7 cellular contexts compared by ENCODE assay signal in genomic region chr6:21987501-21987957, GRCh38.
DNase-seq lines count a peak whose midpoint lies in the region; ATAC-seq and TF ChIP-seq lines count a peak whose summit lies in the region.

No MANE protein-coding gene starts in this region.

- H3K4me1 ChIP-seq in liver (ENCODE audit: control insufficient read depth in 4 of 4, insufficient read depth in 4 of 4, low read length in 3 of 4) = no peaks in the 10 kb centered on the region
- H3K4me1 ChIP-seq in testis = peaks cover 7% of the 10 kb centered on the region
- H3K4me1 ChIP-seq in OCI-LY7 (ENCODE audit: insufficient read depth, low read length, poor library complexity, severe bottlenecking) = no peaks in the 10 kb centered on the region

- no peaks in the 10 kb centered on the region for H3K36me3 ChIP-seq in liver (ENCODE audit: control insufficient read depth in 4 of 4, insufficient read depth in 3 of 4, low read depth in 1 of 4, low read length in 3 of 4)
- no peaks in the 10 kb centered on the region for H3K36me3 ChIP-seq in testis (ENCODE audit: low read depth, missing control alignments)
- no peaks in the 10 kb centered on the region for H3K36me3 ChIP-seq in OCI-LY7 (ENCODE audit: insufficient read depth, low read length)

- TF ChIP-seq CTCF in liver (IDR thresholded peaks at IDR 0.05; ENCODE audit: low read depth, low read length, missing input control) (no peak), testis (IDR thresholded peaks at IDR 0.05) (no peak), OCI-LY7 (conservative IDR thresholded peaks at IDR 0.05; ENCODE audit: low read length) (no peak)

- no peaks in the 10 kb centered on the region for H4K20me1 ChIP-seq in OCI-LY7 (ENCODE audit: insufficient read depth, low read length)

- no peak for TF ChIP-seq POLR2A in testis (IDR thresholded peaks at IDR 0.05)

- DNase-seq in NOMO-1 (lab: John Stamatoyannopoulos, UW; ENCODE audit: unreplicated experiment in 2 of 2) (peak; percentile 46 to 66), caudate nucleus (lab: John Stamatoyannopoulos, UW) (peak in 7 of 61 donors; percentile 0 to 12 (median 6)), testis (peak; percentile 85), OCI-LY7 (ENCODE audit: low spot score) (no peak)

- intact Hi-C loops in testis (cut with DNase I; ENCODE audit: low total_unique reads) (no loop called here), OCI-LY7 (cut with micrococcal nuclease; ENCODE audit: unreplicated experiment) (no loop called here)

- no TSS peak for BruUV-seq in OCI-LY7 (replicated peaks; lab: Mats Ljungman, UMichigan)

- no peak overlapping the region for H2AFZ ChIP-seq in OCI-LY7 (ENCODE audit: low read length)

- CTCF ChIA-PET in OCI-LY7 (lab: Charles Lee; ENCODE audit: unreplicated experiment) = no interaction called here

- H3K9me2 ChIP-seq in OCI-LY7 (ENCODE audit: insufficient read depth, low read length) = no peaks in the 10 kb centered on the region

- TF ChIP-seq RAD21 in liver (IDR thresholded peaks at IDR 0.05) = peak; percentile 39 to 61

- H3K4me3 ChIP-seq in liver (ENCODE audit: low read depth in 1 of 3, low read length in 3 of 3) = no peak overlapping the region
- H3K4me3 ChIP-seq in testis = peak overlapping the region in 1 of 2 donors; percentile 18
- no peak overlapping the region for H3K4me3 ChIP-seq in OCI-LY7 (ENCODE audit: low read depth, low read length, poor library complexity, severe bottlenecking)

- 20% methylated on average over 9 of the region's 9 CpGs for WGBS in liver
- WGBS in testis, 2 donors = 1 to 2% methylated on average over 9 of the region's 9 CpGs

- H3K27ac ChIP-seq in caudate nucleus (ENCODE audit: low read depth, low read length) (peak overlapping the region; percentile 3), liver (ENCODE audit: low read depth in 1 of 2, low read length in 2 of 2) (peak overlapping the region; percentile 14 to 50), testis (peak overlapping the region in 1 of 2 donors; percentile 28), OCI-LY7 (ENCODE audit: low read depth, low read length, poor library complexity, severe bottlenecking) (no peak overlapping the region)

- POLR2A ChIA-PET in OCI-LY7 (lab: Charles Lee) = no interaction called here

- ATAC-seq in GM18502 (IDR thresholded peaks at IDR 0.05; ENCODE audit: poor library complexity, unreplicated experiment) (peak; percentile 92), HG02610 (IDR thresholded peaks at IDR 0.05; ENCODE audit: unreplicated experiment) (peak; percentile 95)

- no peak overlapping the region for H3K4me2 ChIP-seq in OCI-LY7 (ENCODE audit: low read length)

- no peak overlapping the region for H3K9ac ChIP-seq in liver (ENCODE audit: low read depth in 1 of 2, low read length in 2 of 2)

- H3K9me3 ChIP-seq in liver (ENCODE audit: control insufficient read depth in 4 of 4, low read length in 3 of 4) = no peaks in the 10 kb centered on the region
- no peaks in the 10 kb centered on the region for H3K9me3 ChIP-seq in testis
- no peaks in the 10 kb centered on the region for H3K9me3 ChIP-seq in OCI-LY7 (ENCODE audit: low read length)

- H3K79me2 ChIP-seq in OCI-LY7 (ENCODE audit: insufficient read depth, low read depth, low read length) = no peaks in the 10 kb centered on the region

- H3K27me3 ChIP-seq in liver (ENCODE audit: control insufficient read depth in 4 of 4, insufficient read depth in 4 of 4, low read length in 3 of 4) (peaks cover 0 to 2% (median 0%) of the 10 kb centered on the region in 4 donors), testis (no peaks in the 10 kb centered on the region)

TF ChIP-seq in liver, 16 proteins besides CTCF, POLR2A, EP300 and RAD21:
- TF ChIP-seq NR2F2 (IDR thresholded peaks at IDR 0.05) (peak; percentile 85), EGR1 (IDR thresholded peaks at IDR 0.05; ENCODE audit: low read depth in 2 of 2) (no peak), SP1 (IDR thresholded peaks at IDR 0.05) (peak; percentile 58), MAX (IDR thresholded peaks at IDR 0.05) (no peak), REST (IDR thresholded peaks at IDR 0.05) (no peak), FOXA2 (IDR thresholded peaks at IDR 0.05) (no peak), RXRA (IDR thresholded peaks at IDR 0.05) (peak; percentile 81 to 82), GABPA (IDR thresholded peaks at IDR 0.05 in 1 of 2, conservative IDR thresholded peaks at IDR 0.05 in 1 of 2) (peak in 1 of 2 donors; percentile 42), FOXA1 (IDR thresholded peaks at IDR 0.05) (no peak), ZBTB33 (IDR thresholded peaks at IDR 0.05) (no peak), JUND (IDR thresholded peaks at IDR 0.05) (peak in 1 of 2 donors; percentile 28)
